ENCODE assay signal across 10 cellular contexts in genomic region chr10:124611738-124612137, GRCh38.
A peak's percentile ranks its signal among the peaks of the same experiment; 100 is the strongest.
DNase-seq lines count a peak whose midpoint lies in the region; ATAC-seq and TF ChIP-seq lines count a peak whose summit lies in the region.
"Had no signal": no experiment of that assay in that cellular context is flagged by ENCODE, and none has a peak within 500 bp of the region (broad histone marks: within the 10 kb centered on the region; RNA-seq: fewer than 3 reads in every experiment).

No MANE protein-coding gene starts in this region.

- no peaks in the 10 kb centered on the region for H3K36me3 Mint-ChIP-seq in T-helper 17 cell (ENCODE audit: low read depth)
- H3K36me3 Mint-ChIP-seq in activated naive CD8-positive, alpha-beta T cell treated with anti-CD3 and anti-CD28 coated beads, Interleukin-2, amount 50 U/mL, for 24 hours (ENCODE audit: low read depth): no peaks in the 10 kb centered on the region
- peaks cover 8% of the 10 kb centered on the region for H3K36me3 Mint-ChIP-seq in stimulated activated memory B cell treated with anti-CD40 and anti-IgM and Interleukin-4, amounts not matched to agents 10 μg/mL and 1 μg/mL and 100 μg/mL, for 72 hours

- peaks cover 26% of the 10 kb centered on the region for H3K4me1 Mint-ChIP-seq in T-helper 17 cell
- H3K4me1 Mint-ChIP-seq in activated naive CD8-positive, alpha-beta T cell treated with anti-CD3 and anti-CD28 coated beads, Interleukin-2, amount 50 U/mL, for 24 hours: peaks cover 49% of the 10 kb centered on the region
- H3K4me1 Mint-ChIP-seq in stimulated activated memory B cell treated with anti-CD40 and anti-IgM and Interleukin-4, amounts not matched to agents 10 μg/mL and 1 μg/mL and 100 μg/mL, for 72 hours: peaks cover 68% of the 10 kb centered on the region

- ATAC-seq in T-helper 17 cell (peak; percentile 65), GM18870 (IDR thresholded peaks at IDR 0.05; ENCODE audit: unreplicated experiment) (no peak)
- ATAC-seq in activated naive CD8-positive, alpha-beta T cell treated with anti-CD3 and anti-CD28 coated beads, Interleukin-2, amount 50 U/mL, for 24 hours: no peak
- ATAC-seq in stimulated activated memory B cell treated with anti-CD40 and anti-IgM and Interleukin-4, amounts not matched to agents 10 μg/mL and 1 μg/mL and 100 μg/mL, for 72 hours: no peak

- no peaks in the 10 kb centered on the region for H3K9me3 Mint-ChIP-seq in activated naive CD8-positive, alpha-beta T cell treated with anti-CD3 and anti-CD28 coated beads, Interleukin-2, amount 50 U/mL, for 24 hours
- H3K9me3 Mint-ChIP-seq in stimulated activated memory B cell treated with anti-CD40 and anti-IgM and Interleukin-4, amounts not matched to agents 10 μg/mL and 1 μg/mL and 100 μg/mL, for 72 hours: no peaks in the 10 kb centered on the region

- peak; percentile 89 for DNase-seq in Jurkat, Clone E6-1 (ENCODE audit: low read depth, low spot score)
- DNase-seq in T-helper 17 cell: peak in 2 of 3 donors; percentile 21 to 31
- peak; percentile 42 for DNase-seq in activated naive CD8-positive, alpha-beta T cell treated with anti-CD3 and anti-CD28 coated beads, Interleukin-2, amount 50 U/mL, for 24 hours
- no peak for DNase-seq in coronary artery (ENCODE audit: low spot score)
- DNase-seq in cerebellar cortex (ENCODE audit: low spot score): no peak
- DNase-seq: foreskin fibroblast, NCI-H1105 had no signal

- H3K9me3 ChIP-seq in T-helper 17 cell (ENCODE audit: control insufficient read depth, low read length, poor library complexity, severe bottlenecking): no peaks in the 10 kb centered on the region
- H3K9me3 ChIP-seq: SJSA1 had no signal

- H3K27ac ChIP-seq in coronary artery: no peak overlapping the region
- H3K27ac ChIP-seq: SJSA1 had no signal

- H3K4me3 ChIP-seq in Jurkat, Clone E6-1 (ENCODE audit: low read length): peak overlapping the region; percentile 30
- H3K4me3 ChIP-seq in coronary artery: no peak overlapping the region
- H3K4me3 ChIP-seq: SJSA1 had no signal

- no peak for TF ChIP-seq CTCF in coronary artery (IDR thresholded peaks at IDR 0.05)

- H3K4me3 Mint-ChIP-seq in T-helper 17 cell: peak overlapping the region; percentile 81
- no peak overlapping the region for H3K4me3 Mint-ChIP-seq in activated naive CD8-positive, alpha-beta T cell treated with anti-CD3 and anti-CD28 coated beads, Interleukin-2, amount 50 U/mL, for 24 hours
- H3K4me3 Mint-ChIP-seq in stimulated activated memory B cell treated with anti-CD40 and anti-IgM and Interleukin-4, amounts not matched to agents 10 μg/mL and 1 μg/mL and 100 μg/mL, for 72 hours: peak overlapping the region; percentile 12

- no peaks in the 10 kb centered on the region for H3K27me3 Mint-ChIP-seq in T-helper 17 cell
- no peaks in the 10 kb centered on the region for H3K27me3 Mint-ChIP-seq in activated naive CD8-positive, alpha-beta T cell treated with anti-CD3 and anti-CD28 coated beads, Interleukin-2, amount 50 U/mL, for 24 hours
- no peaks in the 10 kb centered on the region for H3K27me3 Mint-ChIP-seq in stimulated activated memory B cell treated with anti-CD40 and anti-IgM and Interleukin-4, amounts not matched to agents 10 μg/mL and 1 μg/mL and 100 μg/mL, for 72 hours

- peak overlapping the region; percentile 87 for H3K27ac Mint-ChIP-seq in T-helper 17 cell
- peak overlapping the region; percentile 35 for H3K27ac Mint-ChIP-seq in activated naive CD8-positive, alpha-beta T cell treated with anti-CD3 and anti-CD28 coated beads, Interleukin-2, amount 50 U/mL, for 24 hours
- peak overlapping the region; percentile 81 for H3K27ac Mint-ChIP-seq in stimulated activated memory B cell treated with anti-CD40 and anti-IgM and Interleukin-4, amounts not matched to agents 10 μg/mL and 1 μg/mL and 100 μg/mL, for 72 hours

Comparison
In these comparisons a context has a peak if more than half of its experiments do, and no peak if none do; other contexts are left out.
1. DNase-seq: peak in Jurkat, Clone E6-1 (single experiment), T-helper 17 cell (2 of 3) and activated naive CD8-positive, alpha-beta T cell treated with anti-CD3 and anti-CD28 coated beads, Interleukin-2, amount 50 U/mL, for 24 hours (single experiment); none in coronary artery (single experiment) and cerebellar cortex (single experiment).
2. H3K27ac Mint-ChIP-seq: peak in every context shown above with its lines; median percentile 87 in T-helper 17 cell; 81 in stimulated activated memory B cell treated with anti-CD40 and anti-IgM and Interleukin-4, amounts not matched to agents 10 μg/mL and 1 μg/mL and 100 μg/mL, for 72 hours; 35 in activated naive CD8-positive, alpha-beta T cell treated with anti-CD3 and anti-CD28 coated beads, Interleukin-2, amount 50 U/mL, for 24 hours.